Comparison of ENCODE assay signal across 29 cellular contexts in genomic region chr9:87271696-87272477, GRCh38.
DNase-seq lines count a peak whose midpoint lies in the region; ATAC-seq, FAIRE-seq and TF ChIP-seq lines count a peak whose summit lies in the region.
"Had no signal": no experiment of that assay in that cellular context is flagged by ENCODE, and none has a peak within 500 bp of the region (broad histone marks: within the 10 kb centered on the region; RNA-seq: fewer than 3 reads in every experiment).

No MANE protein-coding gene starts in this region.

- H3K36me3 Mint-ChIP-seq in central memory CD8-positive, alpha-beta T cell (ENCODE audit: insufficient read depth): peaks cover 7% of the 10 kb centered on the region
- H3K36me3 Mint-ChIP-seq in natural killer cell: no peaks in the 10 kb centered on the region
- H3K36me3 Mint-ChIP-seq: activated CD4-positive, alpha-beta memory T cell treated with anti-CD3 and anti-CD28 coated beads for 36 hours; activated naive CD8-positive, alpha-beta T cell treated with anti-CD3 and anti-CD28 coated beads for 36 hours; stimulated activated memory B cell treated with anti-CD40 and anti-IgM and Interleukin-4, amounts not matched to agents 10 μg/mL and 1 μg/mL and 100 μg/mL, for 72 hours had no signal

- DNase-seq in GM06990 (ENCODE audit: extremely low read depth, insufficient read length) (peak; percentile 12), natural killer cell (no peak), D721Med (ENCODE audit: insufficient read length, low spot score) (no peak), mucosa of gallbladder (ENCODE audit: low spot score) (no peak), right cardiac atrium (no peak)
- no peak for DNase-seq in central memory CD8-positive, alpha-beta T cell (ENCODE audit: low spot score in 2 of 2)
- DNase-seq: activated B cell treated with CpG ODN at 0.5 μM for 24 hours; activated CD4-positive, alpha-beta memory T cell treated with anti-CD3 and anti-CD28 coated beads for 36 hours; activated naive CD8-positive, alpha-beta T cell treated with anti-CD3 and anti-CD28 coated beads for 36 hours; DMS153; esophagus squamous epithelium; GF-D8; mesendoderm; NCI-H187 treated with DMSO at 0.1 percent for 48 hours; NCI-H2227 treated with DMSO at 0.1 percent for 48 hours; NCI-H774; nephron progenitor cell; OCI-M1; Right ventricle myocardium superior; stimulated activated CD4-positive, alpha-beta T cell treated with anti-CD3 and anti-CD28 coated beads, Interleukin-2, amount 100 ng/mL, for 24 hours; T-helper 9 cell; testis had no signal

- no peaks in the 10 kb centered on the region for H3K9me3 ChIP-seq in right cardiac atrium (ENCODE audit: control insufficient read depth, low read length)
- H3K9me3 ChIP-seq: esophagus squamous epithelium, testis had no signal

- no peaks in the 10 kb centered on the region for H3K9me3 Mint-ChIP-seq in central memory CD8-positive, alpha-beta T cell
- no peaks in the 10 kb centered on the region for H3K9me3 Mint-ChIP-seq in natural killer cell
- H3K9me3 Mint-ChIP-seq: activated B cell treated with CpG ODN at 0.5 μM for 24 hours; activated CD4-positive, alpha-beta memory T cell treated with anti-CD3 and anti-CD28 coated beads for 36 hours; activated naive CD8-positive, alpha-beta T cell treated with anti-CD3 and anti-CD28 coated beads for 36 hours; nephron progenitor cell; stimulated activated memory B cell treated with anti-CD40 and anti-IgM and Interleukin-4, amounts not matched to agents 10 μg/mL and 1 μg/mL and 100 μg/mL, for 72 hours had no signal

- H3K4me3 ChIP-seq in GM06990 (replicated peaks; ENCODE audit: low read depth, low read length): no peak overlapping the region
- no peak overlapping the region for H3K4me3 ChIP-seq in right cardiac atrium (ENCODE audit: low read length)
- H3K4me3 ChIP-seq: esophagus squamous epithelium, K562, skin epidermis, testis had no signal

- no peaks in the 10 kb centered on the region for H3K36me3 ChIP-seq in GM06990 (ENCODE audit: control insufficient read depth, insufficient read depth, low read length)
- H3K36me3 ChIP-seq: esophagus squamous epithelium had no signal

- H3K4me3 Mint-ChIP-seq in central memory CD8-positive, alpha-beta T cell: peak overlapping the region; percentile 44
- H3K4me3 Mint-ChIP-seq in natural killer cell: peak overlapping the region; percentile 74
- H3K4me3 Mint-ChIP-seq: activated B cell treated with CpG ODN at 0.5 μM for 24 hours; activated CD4-positive, alpha-beta memory T cell treated with anti-CD3 and anti-CD28 coated beads for 36 hours; activated naive CD8-positive, alpha-beta T cell treated with anti-CD3 and anti-CD28 coated beads for 36 hours; nephron progenitor cell; stimulated activated memory B cell treated with anti-CD40 and anti-IgM and Interleukin-4, amounts not matched to agents 10 μg/mL and 1 μg/mL and 100 μg/mL, for 72 hours had no signal

- H3K27ac ChIP-seq in right cardiac atrium (ENCODE audit: low read length): no peak overlapping the region
- H3K27ac ChIP-seq: esophagus squamous epithelium, testis had no signal

- H3K27me3 Mint-ChIP-seq in central memory CD8-positive, alpha-beta T cell: peaks cover 48% of the 10 kb centered on the region
- peaks cover 27 to 35% of the 10 kb centered on the region in 2 donors for H3K27me3 Mint-ChIP-seq in natural killer cell (ENCODE audit: low read depth in 2 of 2)
- H3K27me3 Mint-ChIP-seq: stimulated activated memory B cell treated with anti-CD40 and anti-IgM and Interleukin-4, amounts not matched to agents 10 μg/mL and 1 μg/mL and 100 μg/mL, for 72 hours had no signal

- ATAC-seq in HG03060 (IDR thresholded peaks at IDR 0.05; ENCODE audit: low read depth, unreplicated experiment): peak; percentile 54
- ATAC-seq in central memory CD8-positive, alpha-beta T cell (replicated peaks; ENCODE audit: extremely low read depth, poor library complexity, severe bottlenecking): peak; percentile 5
- peak in 2 of 3 donors; percentile 21 to 37 for ATAC-seq in natural killer cell
- no peak for ATAC-seq in GM19395 (IDR thresholded peaks at IDR 0.05; ENCODE audit: unreplicated experiment)
- ATAC-seq in right cardiac atrium: no peak
- ATAC-seq: K562; stimulated activated memory B cell treated with anti-CD40 and anti-IgM and Interleukin-4, amounts not matched to agents 10 μg/mL and 1 μg/mL and 100 μg/mL, for 72 hours had no signal

- WGBS in right cardiac atrium: 78% methylated on average over 4 of the region's 4 CpGs

- H3K4me1 ChIP-seq in right cardiac atrium (ENCODE audit: control insufficient read depth, insufficient read depth, low read length): peaks cover 6% of the 10 kb centered on the region

- no peak for FAIRE-seq in D721Med (lab: Jason Lieb, UNC)
- FAIRE-seq: colon, H1, K562 had no signal

- peaks cover 48% of the 10 kb centered on the region for H3K4me1 Mint-ChIP-seq in central memory CD8-positive, alpha-beta T cell
- H3K4me1 Mint-ChIP-seq in natural killer cell: peaks cover 52 to 55% of the 10 kb centered on the region in 2 donors
- H3K4me1 Mint-ChIP-seq: activated B cell treated with CpG ODN at 0.5 μM for 24 hours; stimulated activated memory B cell treated with anti-CD40 and anti-IgM and Interleukin-4, amounts not matched to agents 10 μg/mL and 1 μg/mL and 100 μg/mL, for 72 hours had no signal

- H3K27me3 ChIP-seq in GM06990 (replicated peaks; ENCODE audit: control insufficient read depth, insufficient read depth, low read length): no peaks in the 10 kb centered on the region
- H3K27me3 ChIP-seq in right cardiac atrium (ENCODE audit: control insufficient read depth, insufficient read depth): no peaks in the 10 kb centered on the region
- H3K27me3 ChIP-seq: testis had no signal

- H3K27ac Mint-ChIP-seq in central memory CD8-positive, alpha-beta T cell (ENCODE audit: low read depth): no peak overlapping the region
- peak overlapping the region; percentile 50 to 65 for H3K27ac Mint-ChIP-seq in natural killer cell
- H3K27ac Mint-ChIP-seq: activated B cell treated with CpG ODN at 0.5 μM for 24 hours; activated CD4-positive, alpha-beta memory T cell treated with anti-CD3 and anti-CD28 coated beads for 36 hours; activated naive CD8-positive, alpha-beta T cell treated with anti-CD3 and anti-CD28 coated beads for 36 hours; stimulated activated memory B cell treated with anti-CD40 and anti-IgM and Interleukin-4, amounts not matched to agents 10 μg/mL and 1 μg/mL and 100 μg/mL, for 72 hours had no signal

- TF ChIP-seq CTCF in GM06990 (IDR thresholded peaks at IDR 0.05; ENCODE audit: insufficient read depth, low read length, poor library complexity, severe bottlenecking) (no peak), natural killer cell (IDR thresholded peaks at IDR 0.05) (no peak), D721Med (IDR thresholded peaks at IDR 0.05; ENCODE audit: insufficient read depth, missing control alignments) (no peak)

- intact Hi-C loops in natural killer cell (cut with micrococcal nuclease): no loop called here
- intact Hi-C loops in right cardiac atrium (cut with DNase I): no loop called here

Comparison
In these comparisons a context has a peak if more than half of its experiments do, and no peak if none do; other contexts are left out.
1. ATAC-seq: peak in HG03060 (single experiment), central memory CD8-positive, alpha-beta T cell (single experiment) and natural killer cell (2 of 3); none in GM19395 (single experiment) and right cardiac atrium (0 of 2).